Comparison of ENCODE assay signal across 19 cellular contexts in genomic region chr19:31838163-31838798, GRCh38.
A peak's percentile ranks its signal among the peaks of the same experiment; 100 is the strongest.
DNase-seq lines count a peak whose midpoint lies in the region; ATAC-seq and TF ChIP-seq lines count a peak whose summit lies in the region.
"Had no signal": no experiment of that assay in that cellular context is flagged by ENCODE, and none has a peak within 500 bp of the region (broad histone marks: within the 10 kb centered on the region; RNA-seq: fewer than 3 reads in every experiment).

No MANE protein-coding gene starts in this region.

- no peak overlapping the region for H2BK20ac ChIP-seq in H9 (ENCODE audit: low read depth, low read length, poor library complexity, severe bottlenecking)

- H3K27me3 Mint-ChIP-seq in H9 (ENCODE audit: low read depth): no peaks in the 10 kb centered on the region; the same call in none of the 2 replicates
- H3K27me3 Mint-ChIP-seq in natural killer cell treated with Interleukin-12 subunit alpha and Interleukin-12 subunit beta and Interleukin-15 and Interleukin-18, amount 100 ng/mL, for 72 hours: peaks cover 0 to 2% of the 10 kb centered on the region in 2 donors
- H3K27me3 Mint-ChIP-seq: CD8-positive, alpha-beta memory T cell had no signal

- no peak overlapping the region for H2BK5ac ChIP-seq in H9 (ENCODE audit: insufficient read length, low read length)

- H4K91ac ChIP-seq in H9 (ENCODE audit: insufficient read length, low read depth, low read length): no peak overlapping the region

- no peak overlapping the region for H2BK15ac ChIP-seq in H9 (ENCODE audit: low read depth, low read length)

- no peak overlapping the region for H3K9ac ChIP-seq in H9 (ENCODE audit: extremely low read depth, insufficient read length, low read length)

- H3K9me3 Mint-ChIP-seq in H9: peaks cover 30 to 35% of the 10 kb centered on the region in 2 experiments
- peaks cover 5% of the 10 kb centered on the region for H3K9me3 Mint-ChIP-seq in natural killer cell treated with Interleukin-12 subunit alpha and Interleukin-12 subunit beta and Interleukin-15 and Interleukin-18, amount 100 ng/mL, for 72 hours

- peak overlapping the region in 2 of 3 experiments; percentile 24 to 59; a peak in 3 of 7 replicates for H3K27ac Mint-ChIP-seq in H9
- H3K27ac Mint-ChIP-seq in natural killer cell treated with Interleukin-12 subunit alpha and Interleukin-12 subunit beta and Interleukin-15 and Interleukin-18, amount 100 ng/mL, for 72 hours: no peak overlapping the region
- H3K27ac Mint-ChIP-seq: CD8-positive, alpha-beta memory T cell had no signal

- H3K18ac ChIP-seq in H9 (ENCODE audit: insufficient read length, low read depth, low read length): no peak overlapping the region

- no peak overlapping the region for H3K56ac ChIP-seq in H9 (ENCODE audit: insufficient read length, low read depth, low read length)

- H3K4ac ChIP-seq in H9 (ENCODE audit: low read depth, low read length): no peak overlapping the region

- no peak overlapping the region for H4K5ac ChIP-seq in H9 (ENCODE audit: insufficient read length, low read depth, low read length)

- H2AK5ac ChIP-seq in H9 (ENCODE audit: insufficient read length, low read length): no peak overlapping the region

- no peaks in the 10 kb centered on the region for H3K4me1 ChIP-seq in H9 (ENCODE audit: insufficient read depth, low read length)
- H3K4me1 ChIP-seq: foreskin keratinocyte, lower lobe of right lung had no signal

- DNase-seq in H9 (no peak), dorsolateral prefrontal cortex (peak in 7 of 10 donors; percentile 7 to 58 (median 43)), middle frontal gyrus (ENCODE audit: extremely low spot score, low spot score) (peak; percentile 6), sciatic nerve (ENCODE audit: low spot score) (no peak), NCI-H226 (no peak)
- no peak for DNase-seq in natural killer cell treated with Interleukin-12 subunit alpha and Interleukin-12 subunit beta and Interleukin-15 and Interleukin-18, amount 100 ng/mL, for 72 hours (ENCODE audit: low spot score)
- DNase-seq in activated CD4-positive, CD25-positive, alpha-beta regulatory T cell treated with anti-CD3 and anti-CD28 coated beads, Interleukin-2, amount 50 U/mL, for 72 hours: no peak
- DNase-seq: activated CD4-positive, alpha-beta T cell treated with anti-CD3 and anti-CD28 coated beads for 4 hours; activated naive CD4-positive, alpha-beta T cell treated with anti-CD3 and anti-CD28 coated beads, Interleukin-2, amount 50 U/mL, for 16 hours; aorta; CD8-positive, alpha-beta memory T cell; erythroblast; foreskin keratinocyte; lower lobe of right lung; NCI-H1092; NCI-H2081 treated with DMSO at 0.1 percent for 48 hours; NCI-H446 treated with DMSO at 0.1 percent for 48 hours; NK-92 treated with Interleukin-12 subunit alpha and Interleukin-12 subunit beta, amount 100 ng/mL, for 24 hours had no signal

- ATAC-seq in sciatic nerve: peak; percentile 80
- ATAC-seq in GM21528 (IDR thresholded peaks at IDR 0.05; ENCODE audit: low FRiP score, unreplicated experiment): no peak
- ATAC-seq in natural killer cell treated with Interleukin-12 subunit alpha and Interleukin-12 subunit beta and Interleukin-15 and Interleukin-18, amount 100 ng/mL, for 72 hours: no peak
- ATAC-seq: foreskin keratinocyte, lower lobe of right lung had no signal

- H3K27me3 ChIP-seq in H9 (ENCODE audit: insufficient read depth, low read length): no peaks in the 10 kb centered on the region
- H3K27me3 ChIP-seq in dorsolateral prefrontal cortex: peaks cover 0 to 31% (median 4%) of the 10 kb centered on the region in 45 donors
- H3K27me3 ChIP-seq: foreskin keratinocyte had no signal

- H2BK120ac ChIP-seq in H9 (ENCODE audit: low read depth, low read length, poor library complexity, severe bottlenecking): no peak overlapping the region

- no peaks in the 10 kb centered on the region for H3K9me3 ChIP-seq in H9 (ENCODE audit: control insufficient read depth, low read depth, low read length)

- H3K4me1 Mint-ChIP-seq in H9: peaks cover 4 to 5% of the 10 kb centered on the region in 2 experiments; a peak in 2 of 4 replicates
- no peaks in the 10 kb centered on the region for H3K4me1 Mint-ChIP-seq in natural killer cell treated with Interleukin-12 subunit alpha and Interleukin-12 subunit beta and Interleukin-15 and Interleukin-18, amount 100 ng/mL, for 72 hours (ENCODE audit: low read depth in 2 of 2)
- H3K4me1 Mint-ChIP-seq: CD8-positive, alpha-beta memory T cell had no signal

- intact Hi-C loops in dorsolateral prefrontal cortex (cut with DNase I) (no loop called here), sciatic nerve (cut with DNase I) (no loop called here)

- H4K20me1 ChIP-seq in H9 (ENCODE audit: control insufficient read depth, insufficient read depth, insufficient read length): no peaks in the 10 kb centered on the region

- peaks cover 2 to 27% (median 3%) of the 10 kb centered on the region in 3 experiments; a peak in 5 of 7 replicates for H3K36me3 Mint-ChIP-seq in H9 (ENCODE audit: insufficient read depth in 1 of 3, low read depth in 3 of 3)
- H3K36me3 Mint-ChIP-seq in natural killer cell treated with Interleukin-12 subunit alpha and Interleukin-12 subunit beta and Interleukin-15 and Interleukin-18, amount 100 ng/mL, for 72 hours: peaks cover 7% of the 10 kb centered on the region
- H3K36me3 Mint-ChIP-seq: CD8-positive, alpha-beta memory T cell had no signal

- H2AFZ ChIP-seq in H9 (ENCODE audit: low read length): no peak overlapping the region

- no peak overlapping the region for H3K4me3 Mint-ChIP-seq in H9
- no peak overlapping the region for H3K4me3 Mint-ChIP-seq in natural killer cell treated with Interleukin-12 subunit alpha and Interleukin-12 subunit beta and Interleukin-15 and Interleukin-18, amount 100 ng/mL, for 72 hours
- H3K4me3 Mint-ChIP-seq: CD8-positive, alpha-beta memory T cell had no signal

- WGBS in H9 (ENCODE audit: extremely low coverage, insufficient read length, low lambda C conversion rate): no CpG with 5 or more reads among the region's 11 CpGs

- H3K4me3 ChIP-seq in dorsolateral prefrontal cortex: no peak overlapping the region
- H3K4me3 ChIP-seq: lower lobe of right lung had no signal

- H3K79me2 ChIP-seq in H9 (ENCODE audit: insufficient read depth, low read length): no peaks in the 10 kb centered on the region

- no peak overlapping the region for H3K27ac ChIP-seq in H9 (ENCODE audit: insufficient read length, low read depth, low read length)
- H3K27ac ChIP-seq in dorsolateral prefrontal cortex: no peak overlapping the region
- H3K27ac ChIP-seq: foreskin keratinocyte, lower lobe of right lung had no signal

- H4K8ac ChIP-seq in H9 (replicated peaks; ENCODE audit: insufficient read length, low read depth, low read length): no peak overlapping the region

- no peak overlapping the region for H3K23ac ChIP-seq in H9 (ENCODE audit: insufficient read length, low read depth, low read length)

- no peak overlapping the region for H2BK12ac ChIP-seq in H9 (ENCODE audit: insufficient read length, low read depth, low read length)

- no peak overlapping the region for H3T11ph ChIP-seq in H9 (ENCODE audit: low read length)

- no peaks in the 10 kb centered on the region for H3K23me2 ChIP-seq in H9 (ENCODE audit: insufficient read length, low read depth, low read length, poor library complexity, severe bottlenecking)

- H3K79me1 ChIP-seq in H9 (ENCODE audit: insufficient read depth, low read depth, low read length, poor library complexity, severe bottlenecking): no peaks in the 10 kb centered on the region

- H3K14ac ChIP-seq in H9 (ENCODE audit: insufficient read depth, low read length): no peak overlapping the region

- no peak overlapping the region for H3K4me2 ChIP-seq in H9 (ENCODE audit: insufficient read depth, insufficient read length, low read length)

- TF ChIP-seq CTCF in H9 (conservative IDR thresholded peaks at IDR 0.05) (no peak), dorsolateral prefrontal cortex (IDR thresholded peaks at IDR 0.05 in 54 of 56, conservative IDR thresholded peaks at IDR 0.05 in 2 of 56; ENCODE audit: low read depth in 1 of 56, partially characterized antibody in 56 of 56) (no peak)

Comparison
In these comparisons a context has a peak if more than half of its experiments do, and no peak if none do; other contexts are left out.
1. DNase-seq: peak in dorsolateral prefrontal cortex (7 of 10) and middle frontal gyrus (single experiment); none in H9 (single experiment), sciatic nerve (single experiment), natural killer cell treated with Interleukin-12 subunit alpha and Interleukin-12 subunit beta and Interleukin-15 and Interleukin-18, amount 100 ng/mL, for 72 hours (single experiment), activated CD4-positive, CD25-positive, alpha-beta regulatory T cell treated with anti-CD3 and anti-CD28 coated beads, Interleukin-2, amount 50 U/mL, for 72 hours (single experiment) and NCI-H226 (single experiment).
2. H3K27ac Mint-ChIP-seq: peak in H9 (2 of 3); none in natural killer cell treated with Interleukin-12 subunit alpha and Interleukin-12 subunit beta and Interleukin-15 and Interleukin-18, amount 100 ng/mL, for 72 hours (0 of 2).